8 cellular contexts compared by ENCODE assay signal in the genomic region with DNA sequence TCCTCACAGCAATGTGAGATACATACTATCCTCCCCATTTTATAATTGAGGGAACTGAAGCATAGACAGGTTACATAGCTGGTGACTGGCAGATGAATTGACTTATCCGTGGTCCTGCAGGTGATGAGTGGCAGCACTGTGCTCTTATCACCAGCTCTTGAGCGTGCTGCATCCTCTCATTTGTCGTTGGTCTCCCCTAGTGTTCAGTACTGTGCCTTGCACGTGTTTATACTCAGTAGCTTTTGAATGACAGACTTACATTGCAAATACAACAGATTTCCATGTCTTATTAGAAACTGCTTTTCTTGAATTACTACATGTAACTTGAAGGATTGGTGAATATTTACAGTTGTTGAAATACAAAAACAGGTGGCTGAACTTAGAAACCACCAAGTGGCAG. TPM values are rescaled to one million over a fixed set of nuclear protein-coding genes. Genes with fewer than 3 reads are reported as not detected.
A peak's percentile ranks its signal among the peaks of the same experiment; 100 is the strongest.
DNase-seq lines count a peak whose midpoint lies in the region; ATAC-seq and TF ChIP-seq lines count a peak whose summit lies in the region.
"Not testable (repeated sequence)": the region's sequence is repeated elsewhere in the genome, so short reads cannot be mapped to it uniquely, and the experiment has no call there.

No MANE protein-coding gene starts in this region.

- H3K27me3 Mint-ChIP-seq in effector memory CD8-positive, alpha-beta T cell = not testable (repeated sequence)

- CTCF ChIA-PET in PC-9 (lab: Charles Lee) = not testable (repeated sequence)

- H3K79me2 ChIP-seq in PC-9 (ENCODE audit: low read depth) = not testable (repeated sequence)

- H3K36me3 Mint-ChIP-seq in effector memory CD8-positive, alpha-beta T cell (ENCODE audit: insufficient read depth) = peaks cover 67% of the 10 kb centered on the region

- peak; percentile 100 for ATAC-seq in effector memory CD8-positive, alpha-beta T cell (replicated peaks)
- ATAC-seq in stimulated activated naive CD8-positive, alpha-beta T cell treated with anti-CD3 and anti-CD28 coated beads, Interleukin-15, Interleukin-2, amounts not matched to agents 100 U/mL and 50 U/mL, for 24 hours = peak; percentile 86

- peaks cover 8 to 22% of the 10 kb centered on the region in 2 donors for H3K4me1 Mint-ChIP-seq in effector memory CD8-positive, alpha-beta T cell (ENCODE audit: low read depth in 2 of 2)

- H3K36me3 ChIP-seq in H7 (replicated peaks; ENCODE audit: control insufficient read depth, insufficient read depth, low read length); PC-9 (ENCODE audit: low read depth): not testable (repeated sequence)

- H3K9me2 ChIP-seq in PC-9 (ENCODE audit: insufficient read depth) = not testable (repeated sequence)

- peak overlapping the region; percentile 8 to 69 for H3K27ac Mint-ChIP-seq in effector memory CD8-positive, alpha-beta T cell

- peak; percentile 21 for DNase-seq in GDM1 (lab: John Stamatoyannopoulos, UW)
- peak; percentile 63 for DNase-seq in H7
- peak; percentile 52 for DNase-seq in KBM-7
- DNase-seq in PC-9 = peak; percentile 20 to 71
- DNase-seq in activated CD8-positive, alpha-beta memory T cell treated with anti-CD3 and anti-CD28 coated beads, Interleukin-2, amount 50 U/mL, for 4 hours = peak; percentile 54
- peak; percentile 53 to 71 (median 57) for DNase-seq in effector memory CD8-positive, alpha-beta T cell
- DNase-seq in lung microvascular endothelial cell (ENCODE audit: low read depth in 2 of 2) = peak; percentile 87 to 88
- not testable (repeated sequence) for DNase-seq in stimulated activated naive CD8-positive, alpha-beta T cell treated with anti-CD3 and anti-CD28 coated beads, Interleukin-15, Interleukin-2, amounts not matched to agents 100 U/mL and 50 U/mL, for 24 hours

- not testable (repeated sequence) for H3K4me1 ChIP-seq in PC-9 (replicated peaks; ENCODE audit: insufficient read depth)

- POLR2A ChIA-PET in PC-9 (lab: Charles Lee; ENCODE audit: unreplicated experiment) = not testable (repeated sequence)

- H3K4me2 ChIP-seq in PC-9 = not testable (repeated sequence)

- not testable (repeated sequence) for H3K9me3 ChIP-seq in PC-9 (ENCODE audit: insufficient read depth, low read depth)

- in situ Hi-C loops in KBM-7 (cut with MboI; ENCODE audit: low pct_unique_long_range_greater_than_20kb, low sequenced_read_pairs) = not testable (repeated sequence)

- H3K4me3 ChIP-seq in H7 (ENCODE audit: insufficient read depth, low read depth, low read length); PC-9: not testable (repeated sequence)

- peak; percentile 47; the same call in 1 of the 2 replicates for TF ChIP-seq CTCF in PC-9 (conservative IDR thresholded peaks at IDR 0.05)

- not testable (repeated sequence) for H3K27ac ChIP-seq in PC-9

- not testable (repeated sequence) for H4K20me1 ChIP-seq in PC-9 (ENCODE audit: insufficient read depth)

- H3F3A ChIP-seq in PC-9 (ENCODE audit: insufficient read depth, low read depth) = not testable (repeated sequence)

- intact Hi-C loops in PC-9 (cut with micrococcal nuclease; ENCODE audit: unreplicated experiment) = not testable (repeated sequence)

- BruUV-seq in PC-9 (replicated peaks; lab: Mats Ljungman, UMichigan) = not testable (repeated sequence)

- H3K4me3 Mint-ChIP-seq in effector memory CD8-positive, alpha-beta T cell = not testable (repeated sequence)

- not testable (repeated sequence) for H3K27me3 ChIP-seq in H7 (ENCODE audit: control insufficient read depth, insufficient read depth, low read length); PC-9 (ENCODE audit: insufficient read depth, low read depth)

- H2AFZ ChIP-seq in PC-9 = not testable (repeated sequence)

- H3K9me3 Mint-ChIP-seq in effector memory CD8-positive, alpha-beta T cell = not testable (repeated sequence)

RNA-seq across cellular contexts. Expression of a gene that starts 33.7 kb away (rescaled TPM):
- total RNA-seq in H7 (2014; rRNA removed; shearing (Covaris generic)) = 54.8 and 57.4 TPM in 2 replicates
- 33.0 and 41.1 TPM in 2 replicates for total RNA-seq in PC-9 (2021)
- total RNA-seq in lung microvascular endothelial cell = 146 and 282 TPM in 2 replicates

RNA-seq across cellular contexts. Expression of a gene that starts 47.4 kb away (rescaled TPM):
- 67.5 and 82.0 TPM in 2 replicates for total RNA-seq in H7 (2014; rRNA removed; shearing (Covaris generic))
- total RNA-seq in PC-9 (2021) (93.5 and 120 TPM in 2 replicates), lung microvascular endothelial cell (68.0 and 119 TPM in 2 replicates)
